ENCODE assay signal across 12 cellular contexts in the genomic region with DNA sequence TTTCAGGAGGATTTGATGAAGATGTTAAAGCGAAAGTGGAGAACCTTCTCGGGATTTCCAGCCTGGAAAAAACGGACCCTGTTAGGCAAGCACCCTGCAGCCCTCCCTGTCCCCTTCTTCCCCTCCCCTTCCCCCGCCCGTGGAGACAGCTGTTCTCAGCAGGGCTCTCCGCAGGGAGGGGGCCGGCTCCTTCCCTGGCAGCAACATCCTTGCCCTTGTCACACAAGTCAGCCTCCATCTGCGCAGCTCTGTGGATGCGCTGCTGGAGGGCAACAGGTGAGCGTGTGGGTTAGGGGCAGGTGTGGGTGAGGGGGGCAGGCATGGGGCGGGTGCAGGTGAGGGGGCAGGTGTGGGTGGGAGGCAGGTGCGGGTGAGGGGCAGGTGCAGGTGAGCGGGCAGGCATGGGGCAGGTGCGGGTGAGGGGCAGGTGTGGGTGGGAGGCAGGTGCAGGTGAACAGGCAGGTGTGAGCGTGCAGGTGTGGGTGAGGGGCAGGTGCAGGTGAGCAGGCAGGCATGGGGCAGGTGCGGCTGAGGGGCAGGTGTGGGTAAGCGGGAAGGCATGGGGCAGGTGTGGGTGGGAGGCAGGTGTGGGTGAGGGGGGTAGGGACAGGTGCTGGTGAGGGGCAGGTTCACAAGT. TPM values are rescaled to one million over a fixed set of nuclear protein-coding genes. Genes with fewer than 3 reads are reported as not detected.
DNase-seq lines count a peak whose midpoint lies in the region; ATAC-seq, FAIRE-seq and TF ChIP-seq lines count a peak whose summit lies in the region.
"Had no signal": no experiment of that assay in that cellular context is flagged by ENCODE, and none has a peak within 500 bp of the region (broad histone marks: within the 10 kb centered on the region; RNA-seq: fewer than 3 reads in every experiment).

No MANE protein-coding gene starts in this region.

- ATAC-seq in left ventricle myocardium superior: peak; percentile 28
- peak; percentile 17 for ATAC-seq in left lung

- no peak overlapping the region for H2AFZ ChIP-seq in OCI-LY1 (ENCODE audit: low read length)

- DNase-seq in left ventricle myocardium superior (peak; percentile 61), left ventricle myocardium inferior (no peak), left lung (no peak), urothelium cell line (ENCODE audit: low spot score) (no peak), NCI-H1417 treated with DMSO at 0.1 percent for 48 hours (lab: John Stamatoyannopoulos, UW) (no peak), NCI-H526 treated with DMSO at 0.1 percent for 48 hours (lab: John Stamatoyannopoulos, UW) (no peak), NCI-H2107 (lab: John Stamatoyannopoulos, UW) (no peak)
- DNase-seq: COR-L47, NCI-H526 had no signal

- peaks cover 9% of the 10 kb centered on the region; the same call in 1 of the 2 replicates for H3F3A ChIP-seq in OCI-LY1 (ENCODE audit: insufficient read depth, low read length)

- TF ChIP-seq CTCF in left ventricle myocardium inferior (IDR thresholded peaks at IDR 0.05; ENCODE audit: borderline replicate concordance) (no peak), OCI-LY1 (IDR thresholded peaks at IDR 0.05; ENCODE audit: low read length) (no peak), left lung (IDR thresholded peaks at IDR 0.05) (no peak)

- no peaks in the 10 kb centered on the region for H3K9me2 ChIP-seq in OCI-LY1 (ENCODE audit: low read depth, low read length)

- H3K27me3 ChIP-seq in left ventricle myocardium inferior (ENCODE audit: low read depth) (no peaks in the 10 kb centered on the region), OCI-LY1 (ENCODE audit: insufficient read depth, low read length) (no peaks in the 10 kb centered on the region), left lung (no peaks in the 10 kb centered on the region)

- H3K4me2 ChIP-seq in OCI-LY1 (ENCODE audit: low read length): peak overlapping the region; percentile 43

- peak; percentile 96 for FAIRE-seq in urothelium cell line (lab: Jason Lieb, UNC)
- FAIRE-seq: islet of Langerhans had no signal

- no peaks in the 10 kb centered on the region for H3K9me3 ChIP-seq in left ventricle myocardium inferior (replicated peaks)
- no peaks in the 10 kb centered on the region for H3K9me3 ChIP-seq in OCI-LY1 (ENCODE audit: low read length)
- H3K9me3 ChIP-seq in left lung: no peaks in the 10 kb centered on the region

- intact Hi-C loops in left ventricle myocardium superior (cut with micrococcal nuclease) (no loop called here), left ventricle myocardium inferior (cut with micrococcal nuclease) (no loop called here), left lung (cut with DNase I) (no loop called here)

- H4K20me1 ChIP-seq in OCI-LY1 (ENCODE audit: insufficient read depth, low read length): no peaks in the 10 kb centered on the region

- H3K36me3 ChIP-seq in left ventricle myocardium inferior (peaks cover 35% of the 10 kb centered on the region), OCI-LY1 (ENCODE audit: insufficient read depth, low read length) (peaks cover 61% of the 10 kb centered on the region), left lung (peaks cover 0 to 75% of the 10 kb centered on the region in 2 donors)

- no peaks in the 10 kb centered on the region for H3K79me2 ChIP-seq in OCI-LY1 (ENCODE audit: insufficient read depth, low read length)

- H3K27ac ChIP-seq in left ventricle myocardium inferior (replicated peaks): no peak overlapping the region
- peak overlapping the region; percentile 82 for H3K27ac ChIP-seq in OCI-LY1 (ENCODE audit: low read depth, low read length, poor library complexity, severe bottlenecking)
- peak overlapping the region; percentile 2 to 77 for H3K27ac ChIP-seq in left lung
- H3K27ac ChIP-seq: epithelial cell of prostate had no signal

- H3K4me1 ChIP-seq in left ventricle myocardium inferior (peaks cover 12% of the 10 kb centered on the region), OCI-LY1 (ENCODE audit: insufficient read depth, low read length, severe bottlenecking) (peaks cover 45% of the 10 kb centered on the region), left lung (peaks cover 3 to 40% of the 10 kb centered on the region in 2 donors)

- H3K9ac ChIP-seq in OCI-LY1 (ENCODE audit: low read length): peak overlapping the region; percentile 19; the same call in 1 of the 2 replicates

- H3K4me3 ChIP-seq in left ventricle myocardium inferior (no peak overlapping the region), OCI-LY1 (ENCODE audit: low read depth, low read length, poor library complexity, severe bottlenecking) (no peak overlapping the region), left lung (no peak overlapping the region)

RNA-seq across cellular contexts. Expression of gene CYBC1, which starts 9.4 kb away (rescaled TPM):
- total RNA-seq in left ventricle myocardium superior (30.8 TPM), left ventricle myocardium inferior (23.8 TPM), left lung (100 to 1,000 TPM in 1 of 2 donors, 10 to 100 TPM in 1; 90.2 to 116 TPM)

RNA-seq across cellular contexts. Expression of gene NARF, which starts 17.4 kb away (rescaled TPM):
- total RNA-seq in left ventricle myocardium superior (90.4 TPM), left ventricle myocardium inferior (69.2 TPM), left lung (10 to 100 TPM; 38.9 to 52.4 TPM)

RNA-seq across cellular contexts. Expression of gene OGFOD3, which starts 22.7 kb away (rescaled TPM):
- total RNA-seq in left ventricle myocardium superior: 28.5 TPM
- 28.0 TPM for total RNA-seq in left ventricle myocardium inferior
- total RNA-seq in left lung: 10 to 100 TPM; 31.0 to 37.9 TPM

RNA-seq across cellular contexts. Expression of gene HEXD, which starts 23.0 kb away (rescaled TPM):
- total RNA-seq in left ventricle myocardium superior (18.6 TPM), left ventricle myocardium inferior (14.1 TPM), left lung (10 to 100 TPM; 28.6 to 34.7 TPM)
